Comparison of ENCODE assay signal across 11 cellular contexts in the genomic region with DNA sequence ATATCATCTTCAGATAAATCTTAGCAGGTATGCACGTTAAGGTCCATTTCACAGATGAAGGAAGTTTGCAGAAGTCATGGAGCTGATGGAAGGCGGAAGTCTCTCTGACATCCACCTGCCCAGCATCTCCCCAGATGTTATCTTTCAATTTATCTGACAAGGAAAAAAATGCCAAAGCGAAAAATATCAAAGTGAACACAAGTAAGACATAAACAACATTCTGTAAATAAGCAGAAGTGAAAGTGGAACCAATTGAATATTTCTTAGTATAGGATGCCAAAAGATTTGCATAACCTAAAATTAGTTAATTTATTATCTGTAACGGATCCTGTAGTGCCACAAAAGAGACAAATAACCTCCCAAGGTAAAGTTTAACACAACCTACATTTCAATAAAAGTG.
A peak's percentile ranks its signal among the peaks of the same experiment; 100 is the strongest.
DNase-seq lines count a peak whose midpoint lies in the region; ATAC-seq and TF ChIP-seq lines count a peak whose summit lies in the region.
"Had no signal": no experiment of that assay in that cellular context is flagged by ENCODE, and none has a peak within 500 bp of the region (broad histone marks: within the 10 kb centered on the region; RNA-seq: fewer than 3 reads in every experiment).

No MANE protein-coding gene starts in this region.

- H3K36me3 Mint-ChIP-seq in effector memory CD8-positive, alpha-beta T cell (ENCODE audit: insufficient read depth), result no peaks in the 10 kb centered on the region

- no peaks in the 10 kb centered on the region for H3K27me3 ChIP-seq in OCI-LY1 (ENCODE audit: insufficient read depth, low read length)
- no peaks in the 10 kb centered on the region for H3K27me3 ChIP-seq in hepatocyte

- H3K27ac Mint-ChIP-seq in effector memory CD8-positive, alpha-beta T cell, result no peak overlapping the region

- H3K79me2 ChIP-seq in OCI-LY1 (ENCODE audit: insufficient read depth, low read length) (no peaks in the 10 kb centered on the region), hepatocyte (no peaks in the 10 kb centered on the region)

- H3K4me3 ChIP-seq in OCI-LY1 (ENCODE audit: low read depth, low read length, poor library complexity, severe bottlenecking) (no peak overlapping the region), hepatocyte (no peak overlapping the region)

- TF ChIP-seq CTCF in OCI-LY1 (IDR thresholded peaks at IDR 0.05; ENCODE audit: low read length), result no peak
- TF ChIP-seq CTCF in hepatocyte (IDR thresholded peaks at IDR 0.05; ENCODE audit: poor library complexity), result no peak

- no peaks in the 10 kb centered on the region for H3K36me3 ChIP-seq in OCI-LY1 (ENCODE audit: insufficient read depth, low read length)
- no peaks in the 10 kb centered on the region for H3K36me3 ChIP-seq in hepatocyte (replicated peaks; ENCODE audit: insufficient read depth, low read depth)

- no peak overlapping the region for H2AFZ ChIP-seq in OCI-LY1 (ENCODE audit: low read length)
- H2AFZ ChIP-seq in hepatocyte, result no peak overlapping the region

- 84% methylated on average over 4 of the region's 4 CpGs for WGBS in hepatocyte (ENCODE audit: low lambda C conversion rate, missing lambda C conversion rate)

- no peaks in the 10 kb centered on the region for H3K4me1 Mint-ChIP-seq in effector memory CD8-positive, alpha-beta T cell (ENCODE audit: low read depth in 2 of 2)

- H3K9me2 ChIP-seq in OCI-LY1 (ENCODE audit: low read depth, low read length), result no peaks in the 10 kb centered on the region
- H3K9me2 ChIP-seq in hepatocyte (replicated peaks; ENCODE audit: insufficient read depth), result no peaks in the 10 kb centered on the region

- no peak overlapping the region for H3K27ac ChIP-seq in OCI-LY1 (ENCODE audit: low read depth, low read length, poor library complexity, severe bottlenecking)
- no peak overlapping the region for H3K27ac ChIP-seq in hepatocyte

- no peaks in the 10 kb centered on the region for H3K9me3 Mint-ChIP-seq in effector memory CD8-positive, alpha-beta T cell

- no peak overlapping the region for H3K4me3 Mint-ChIP-seq in effector memory CD8-positive, alpha-beta T cell

- H3K27me3 Mint-ChIP-seq in effector memory CD8-positive, alpha-beta T cell, result no peaks in the 10 kb centered on the region

- H3K4me1 ChIP-seq in OCI-LY1 (ENCODE audit: insufficient read depth, low read length, severe bottlenecking), result peaks cover 5% of the 10 kb centered on the region
- no peaks in the 10 kb centered on the region for H3K4me1 ChIP-seq in hepatocyte (ENCODE audit: insufficient read depth)

- H3K4me2 ChIP-seq in OCI-LY1 (ENCODE audit: low read length) (0 out of 2 replicates have a peak overlapping the region, but pooled peaks have one; percentile 17), hepatocyte (no peak overlapping the region)

- H3F3A ChIP-seq in OCI-LY1 (ENCODE audit: insufficient read depth, low read length), result no peaks in the 10 kb centered on the region

- ATAC-seq in GM18858 (IDR thresholded peaks at IDR 0.05; ENCODE audit: unreplicated experiment) (peak; percentile 100), GM21447 (IDR thresholded peaks at IDR 0.05; ENCODE audit: unreplicated experiment) (peak; percentile 98), HG03064 (IDR thresholded peaks at IDR 0.05; ENCODE audit: low read depth, unreplicated experiment) (peak; percentile 97)
- no peak for ATAC-seq in effector memory CD8-positive, alpha-beta T cell (replicated peaks)

- H3K9me3 ChIP-seq in OCI-LY1 (ENCODE audit: low read length) (no peaks in the 10 kb centered on the region), hepatocyte (ENCODE audit: low read depth) (no peaks in the 10 kb centered on the region)

- DNase-seq in SW 1271 (lab: John Stamatoyannopoulos, UW), result no peak
- DNase-seq in NCI-H2171 (lab: John Stamatoyannopoulos, UW), result no peak
- DNase-seq in hepatocyte (ENCODE audit: low spot score), result no peak
- no peak for DNase-seq in effector memory CD8-positive, alpha-beta T cell
- DNase-seq: activated CD8-positive, alpha-beta memory T cell treated with anti-CD3 and anti-CD28 coated beads, Interleukin-2, amount 50 U/mL, for 4 hours; islet precursor cell; T-helper 2 cell had no signal

- no peak overlapping the region for H3K9ac ChIP-seq in OCI-LY1 (ENCODE audit: low read length)

- no peaks in the 10 kb centered on the region for H4K20me1 ChIP-seq in OCI-LY1 (ENCODE audit: insufficient read depth, low read length)
- no peaks in the 10 kb centered on the region for H4K20me1 ChIP-seq in hepatocyte (ENCODE audit: insufficient read depth, poor library complexity, severe bottlenecking)
